Comparison of ENCODE assay signal across 10 cellular contexts in genomic region chr19:51354103-51354741, GRCh38. TPM values are rescaled to one million over a fixed set of nuclear protein-coding genes. Genes with fewer than 3 reads are reported as not detected.
A peak's percentile ranks its signal among the peaks of the same experiment; 100 is the strongest.
DNase-seq lines count a peak whose midpoint lies in the region; ATAC-seq and TF ChIP-seq lines count a peak whose summit lies in the region.
"Had no signal": no experiment of that assay in that cellular context is flagged by ENCODE, and none has a peak within 500 bp of the region (broad histone marks: within the 10 kb centered on the region; RNA-seq: fewer than 3 reads in every experiment).

No MANE protein-coding gene starts in this region.

- no peak overlapping the region for H3K9ac ChIP-seq in HUES64 (ENCODE audit: low read depth, low read length)
- no peak overlapping the region for H3K9ac ChIP-seq in neural progenitor cell

- H3K27ac ChIP-seq in HUES64 (ENCODE audit: low read depth, low read length) (peak overlapping the region; percentile 56; the same call in 1 of the 2 replicates), neural progenitor cell (peak overlapping the region; percentile 78)

- H3K9me3 Mint-ChIP-seq in Caco-2 (ENCODE audit: unreplicated experiment) (no peaks in the 10 kb centered on the region), neural progenitor cell (no peaks in the 10 kb centered on the region)
- H3K9me3 Mint-ChIP-seq in central memory CD8-positive, alpha-beta T cell: no peaks in the 10 kb centered on the region
- H3K9me3 Mint-ChIP-seq: natural killer cell treated with Interleukin-12 subunit alpha and Interleukin-12 subunit beta and Interleukin-15 and Interleukin-18, amount 100 ng/mL, for 72 hours had no signal

- H3K4me1 ChIP-seq in Caco-2 (peaks cover 42% of the 10 kb centered on the region), HUES64 (ENCODE audit: insufficient read depth, low read length) (peaks cover 10% of the 10 kb centered on the region), neural progenitor cell (peaks cover 13% of the 10 kb centered on the region)

- H3K4me3 ChIP-seq in Caco-2 (ENCODE audit: low read depth, low read length): peak overlapping the region; percentile 13
- no peak overlapping the region for H3K4me3 ChIP-seq in HUES64 (ENCODE audit: low read length)
- H3K4me3 ChIP-seq in neural progenitor cell: peak overlapping the region; percentile 29
- H3K4me3 ChIP-seq in foreskin fibroblast (ENCODE audit: low read depth in 1 of 2, low read length in 2 of 2): no peak overlapping the region

- 54% methylated on average over 12 of the region's 12 CpGs for WGBS in HUES64

- H3K27ac Mint-ChIP-seq in Caco-2 (ENCODE audit: unreplicated experiment) (peak overlapping the region; percentile 92), neural progenitor cell (peak overlapping the region; percentile 98)
- peak overlapping the region; percentile 70 for H3K27ac Mint-ChIP-seq in central memory CD8-positive, alpha-beta T cell (ENCODE audit: low read depth)

- H3K36me3 Mint-ChIP-seq in Caco-2 (ENCODE audit: insufficient read depth, unreplicated experiment): peaks cover 63% of the 10 kb centered on the region
- peaks cover 12% of the 10 kb centered on the region for H3K36me3 Mint-ChIP-seq in central memory CD8-positive, alpha-beta T cell (ENCODE audit: insufficient read depth)
- peaks cover 5% of the 10 kb centered on the region for H3K36me3 Mint-ChIP-seq in neural progenitor cell

- TSS peak; percentile 39 for BruUV-seq in Caco-2 (replicated peaks; lab: Mats Ljungman, UMichigan)

- peak overlapping the region; percentile 77 for H3K4me2 ChIP-seq in neural progenitor cell

- intact Hi-C loops in Caco-2 (cut with micrococcal nuclease; ENCODE audit: unreplicated experiment): loop anchor here (1.0 kb wide), 3 partner anchors 8 to 15 kb away; no protein-coding TSS in a partner anchor

- H3K27me3 Mint-ChIP-seq in Caco-2 (ENCODE audit: insufficient read depth, unreplicated experiment) (no peaks in the 10 kb centered on the region), neural progenitor cell (ENCODE audit: insufficient read depth, low read depth) (peaks cover 4% of the 10 kb centered on the region)
- no peaks in the 10 kb centered on the region for H3K27me3 Mint-ChIP-seq in central memory CD8-positive, alpha-beta T cell
- H3K27me3 Mint-ChIP-seq: natural killer cell treated with Interleukin-12 subunit alpha and Interleukin-12 subunit beta and Interleukin-15 and Interleukin-18, amount 100 ng/mL, for 72 hours had no signal

- CTCF ChIA-PET in Caco-2 (lab: Charles Lee): interaction anchor here (0.6 to 1.8 kb wide), 7 partner anchors 9 to 629 kb away, joined by 4 to 46 read pairs (median 6); partner anchors contain the start of gene VSIG10L

- no peaks in the 10 kb centered on the region for H4K20me1 ChIP-seq in neural progenitor cell (ENCODE audit: low read depth)

- TF ChIP-seq CTCF in Caco-2 (IDR thresholded peaks at IDR 0.05; ENCODE audit: insufficient read depth in 1 of 2, low read depth in 1 of 2, low read length in 1 of 2, severe bottlenecking in 1 of 2, unreplicated experiment in 1 of 2) (peak in 1 of 2 experiments; percentile 49), neural progenitor cell (IDR thresholded peaks at IDR 0.05) (no peak), foreskin fibroblast (IDR thresholded peaks at IDR 0.05; ENCODE audit: low read depth, low read length) (no peak)

- H3K9me3 ChIP-seq in Caco-2 (no peaks in the 10 kb centered on the region), HUES64 (ENCODE audit: insufficient read depth, low read depth, low read length) (no peaks in the 10 kb centered on the region), neural progenitor cell (ENCODE audit: low read depth) (no peaks in the 10 kb centered on the region)

- H3K4me1 Mint-ChIP-seq in Caco-2 (ENCODE audit: low read depth, unreplicated experiment): peaks cover 46% of the 10 kb centered on the region
- H3K4me1 Mint-ChIP-seq in central memory CD8-positive, alpha-beta T cell: peaks cover 22% of the 10 kb centered on the region
- H3K4me1 Mint-ChIP-seq in neural progenitor cell: peaks cover 22% of the 10 kb centered on the region

- no peaks in the 10 kb centered on the region for H3K79me2 ChIP-seq in neural progenitor cell (ENCODE audit: low read depth)

- H3K36me3 ChIP-seq in Caco-2 (ENCODE audit: control insufficient read depth, insufficient read depth, low read length) (peaks cover 5% of the 10 kb centered on the region), HUES64 (ENCODE audit: insufficient read depth, low read length) (0 out of 2 replicates have a peak, but pooled peaks cover 8% of the 10 kb centered on the region), neural progenitor cell (no peaks in the 10 kb centered on the region)

- POLR2A ChIA-PET in Caco-2 (lab: Charles Lee): interaction anchor here (0.6 to 2.0 kb wide), 9 partner anchors 9 to 53 kb away, joined by 3 to 41 read pairs (median 14); partner anchors contain the start of gene ETFB

- H3F3A ChIP-seq in neural progenitor cell (ENCODE audit: low read depth): peaks cover 13% of the 10 kb centered on the region

- no peak overlapping the region for H2AFZ ChIP-seq in neural progenitor cell (replicated peaks)

- no peaks in the 10 kb centered on the region for H3K27me3 ChIP-seq in Caco-2 (replicated peaks; ENCODE audit: control insufficient read depth, insufficient read depth, low read length)
- H3K27me3 ChIP-seq in HUES64 (ENCODE audit: insufficient read depth, low read length): no peaks in the 10 kb centered on the region
- H3K27me3 ChIP-seq in neural progenitor cell: no peaks in the 10 kb centered on the region

- DNase-seq in Caco-2: peak; percentile 72 to 79
- no peak for DNase-seq in central memory CD8-positive, alpha-beta T cell (ENCODE audit: low spot score in 2 of 2)
- peak; percentile 56 for DNase-seq in neural progenitor cell (ENCODE audit: low spot score)
- DNase-seq in foreskin fibroblast: no peak
- DNase-seq in NCI-H345 treated with DMSO at 0.1 percent for 48 hours (lab: John Stamatoyannopoulos, UW; ENCODE audit: unreplicated experiment): no peak

- H3K4me3 Mint-ChIP-seq in Caco-2 (ENCODE audit: unreplicated experiment) (peak overlapping the region; percentile 90), neural progenitor cell (peak overlapping the region; percentile 80)
- H3K4me3 Mint-ChIP-seq in central memory CD8-positive, alpha-beta T cell: no peak overlapping the region
- H3K4me3 Mint-ChIP-seq: natural killer cell treated with Interleukin-12 subunit alpha and Interleukin-12 subunit beta and Interleukin-15 and Interleukin-18, amount 100 ng/mL, for 72 hours had no signal

- ATAC-seq in central memory CD8-positive, alpha-beta T cell (replicated peaks; ENCODE audit: extremely low read depth, poor library complexity, severe bottlenecking): no peak
- no peak for ATAC-seq in GM18907 (IDR thresholded peaks at IDR 0.05; ENCODE audit: unreplicated experiment)
- ATAC-seq: natural killer cell treated with Interleukin-12 subunit alpha and Interleukin-12 subunit beta and Interleukin-15 and Interleukin-18, amount 100 ng/mL, for 72 hours; Panc1 had no signal

RNA-seq across cellular contexts. Expression of gene ETFB, which starts 12.0 kb away (rescaled TPM):
- total RNA-seq in Caco-2 (2022) (228 and 239 TPM in 2 replicates), neural progenitor cell (ENCODE audit: low replicate concordance) (27.0 and 38.9 TPM in 2 replicates)
- 39.9 TPM for polyA plus RNA-seq in HUES64 (2013, experiment 1 of 2)
- polyA plus RNA-seq in HUES64 (2013, experiment 2 of 2): 39.1 TPM

RNA-seq across cellular contexts. Expression of gene VSIG10L, which starts 12.3 kb away (rescaled TPM):
- total RNA-seq in Caco-2 (2022): 4.5 and 5.0 TPM in 2 replicates
- 5.7 TPM for polyA plus RNA-seq in HUES64 (2013, experiment 1 of 2)
- 7.2 TPM for polyA plus RNA-seq in HUES64 (2013, experiment 2 of 2)
- 2.7 and 6.0 TPM in 2 replicates for total RNA-seq in neural progenitor cell (ENCODE audit: low replicate concordance)

RNA-seq across cellular contexts. Expression of gene CLDND2, which starts 14.6 kb away (rescaled TPM):
- 1.6 TPM in 1 of 2 replicates, not detected in the other for total RNA-seq in Caco-2 (2022)
- 0.75 TPM for polyA plus RNA-seq in HUES64 (2013, experiment 1 of 2)
- 1.1 TPM for polyA plus RNA-seq in HUES64 (2013, experiment 2 of 2)
- not detected in 2 replicates for total RNA-seq in neural progenitor cell (ENCODE audit: low replicate concordance)
- total RNA-seq: LHCN-M2 had no signal

RNA-seq across cellular contexts. Expression of gene NKG7, which starts 18.2 kb away (rescaled TPM):
- total RNA-seq in Caco-2 (2022): not detected in 2 replicates
- not detected for polyA plus RNA-seq in HUES64 (2013, experiment 1 of 2)
- not detected for polyA plus RNA-seq in HUES64 (2013, experiment 2 of 2)
- total RNA-seq in neural progenitor cell (ENCODE audit: low replicate concordance): not detected in 2 replicates
- total RNA-seq: LHCN-M2 had no signal

RNA-seq across cellular contexts. Expression of gene LIM2, which starts 33.6 kb away (rescaled TPM):
- total RNA-seq in Caco-2 (2022): not detected in 2 replicates
- not detected for polyA plus RNA-seq in HUES64 (2013, experiment 1 of 2)
- not detected for polyA plus RNA-seq in HUES64 (2013, experiment 2 of 2)
- total RNA-seq in neural progenitor cell (ENCODE audit: low replicate concordance): 0.26 and 3.2 TPM in 2 replicates
- total RNA-seq: LHCN-M2 had no signal

Comparison
In these comparisons a context has a peak if more than half of its experiments do, and no peak if none do; other contexts are left out.
1. DNase-seq: peak in Caco-2 (2 of 2) and neural progenitor cell (single experiment); none in central memory CD8-positive, alpha-beta T cell (0 of 2), foreskin fibroblast (0 of 2) and NCI-H345 treated with DMSO at 0.1 percent for 48 hours (single experiment).
2. H3K4me3 ChIP-seq: peak in Caco-2 (single experiment) and neural progenitor cell (single experiment); none in HUES64 (single experiment) and foreskin fibroblast (0 of 2).
3. Peak in every context shown above with its lines, with median percentiles within 50 percentile points of each other: H3K27ac Mint-ChIP-seq.